8 cellular contexts compared by ENCODE assay signal in genomic region chr3:51498871-51499790, GRCh38. TPM values are rescaled to one million over a fixed set of nuclear protein-coding genes. Genes with fewer than 3 reads are reported as not detected.
DNase-seq lines count a peak whose midpoint lies in the region; ATAC-seq and TF ChIP-seq lines count a peak whose summit lies in the region.

No MANE protein-coding gene starts in this region.

- H3K36me3 ChIP-seq in left ventricle myocardium inferior = no peaks in the 10 kb centered on the region
- peaks cover 9% of the 10 kb centered on the region for H3K36me3 ChIP-seq in upper lobe of right lung

- H3K27me3 ChIP-seq in left ventricle myocardium inferior (ENCODE audit: low read depth) (no peaks in the 10 kb centered on the region), upper lobe of right lung (no peaks in the 10 kb centered on the region)

- peaks cover 20% of the 10 kb centered on the region for H3K4me1 ChIP-seq in left ventricle myocardium inferior
- H3K4me1 ChIP-seq in upper lobe of right lung = peaks cover 8% of the 10 kb centered on the region

- H3K4me3 ChIP-seq in GM12875 (ENCODE audit: low read depth, low read length) = peak overlapping the region; percentile 88
- peak overlapping the region; percentile 93 for H3K4me3 ChIP-seq in left ventricle myocardium inferior
- H3K4me3 ChIP-seq in upper lobe of right lung = peak overlapping the region; percentile 82

- no peaks in the 10 kb centered on the region for H3K9me3 ChIP-seq in left ventricle myocardium inferior (replicated peaks)
- no peaks in the 10 kb centered on the region for H3K9me3 ChIP-seq in upper lobe of right lung

- H3K27ac ChIP-seq in left ventricle myocardium inferior (replicated peaks) (peak overlapping the region; percentile 98), upper lobe of right lung (peak overlapping the region; percentile 91)

- ATAC-seq in HG02840 (IDR thresholded peaks at IDR 0.05; ENCODE audit: low FRiP score, unreplicated experiment) (peak; percentile 52), upper lobe of right lung (peak; percentile 88)

- TF ChIP-seq CTCF in GM12875 (IDR thresholded peaks at IDR 0.05; ENCODE audit: borderline replicate concordance, insufficient read depth, low read depth, low read length) (no peak), left ventricle myocardium inferior (IDR thresholded peaks at IDR 0.05; ENCODE audit: borderline replicate concordance) (no peak), upper lobe of right lung (IDR thresholded peaks at IDR 0.05) (no peak)

- intact Hi-C loops in left ventricle myocardium inferior (cut with micrococcal nuclease) (no loop called here), posterior vena cava (cut with DNase I) (no loop called here), upper lobe of right lung (cut with DNase I) (no loop called here)

- DNase-seq in NCI-H1436 (lab: John Stamatoyannopoulos, UW) (peak; percentile 78), T-helper 1 cell (peak; percentile 73 to 89 (median 78)), amniotic stem cell (lab: John Stamatoyannopoulos, UW) (peak; percentile 83), left ventricle myocardium inferior (peak; percentile 95), posterior vena cava (ENCODE audit: low spot score) (peak; percentile 98), upper lobe of right lung (peak; percentile 97)

RNA-seq across cellular contexts. Expression of gene DCAF1, which starts 0.7 kb away (rescaled TPM):
- total RNA-seq in left ventricle myocardium inferior = 15.8 TPM
- 10 to 100 TPM; 13.7 to 19.3 TPM for total RNA-seq in posterior vena cava
- total RNA-seq in upper lobe of right lung = 25.1 TPM

RNA-seq across cellular contexts. Expression of gene RAD54L2, which starts 39.4 kb away (rescaled TPM):
- total RNA-seq in left ventricle myocardium inferior = 9.8 TPM
- total RNA-seq in posterior vena cava = 10 to 100 TPM; 20.0 to 21.2 TPM
- total RNA-seq in upper lobe of right lung = 27.9 TPM

Comparison
In these comparisons a context has a peak if more than half of its experiments do, and no peak if none do; other contexts are left out.
1. Peak in every context shown above with its lines: DNase-seq, ATAC-seq, H3K4me3 ChIP-seq and H3K27ac ChIP-seq.